Comparison of ENCODE assay signal across 21 cellular contexts in genomic region chr1:79929356-79929755, GRCh38.
"Had no signal": no experiment of that assay in that cellular context is flagged by ENCODE, and none has a peak within 500 bp of the region (broad histone marks: within the 10 kb centered on the region; RNA-seq: fewer than 3 reads in every experiment).

No MANE protein-coding gene starts in this region.

- H3K4me3 Mint-ChIP-seq: activated B cell treated with CpG ODN at 0.5 μM for 24 hours; activated CD8-positive, alpha-beta T cell treated with anti-CD3 and anti-CD28 coated beads, Interleukin-2, amount 10 ng/mL, durations not matched to agents 7 days and 5 days; activated naive CD8-positive, alpha-beta T cell; activated T-cell treated with anti-CD3 and anti-CD28 coated beads, Interleukin-2, amount 50 U/mL, for 72 hours; natural killer cell treated with Interleukin-12 subunit alpha and Interleukin-12 subunit beta and Interleukin-15 and Interleukin-18, amount 100 ng/mL, for 72 hours; T-helper 17 cell; type B pancreatic cell had no signal

- H3K9me3 ChIP-seq: right atrium auricular region had no signal

- ATAC-seq: activated CD8-positive, alpha-beta T cell treated with anti-CD3 and anti-CD28 coated beads, Interleukin-2, amount 10 ng/mL, durations not matched to agents 7 days and 5 days; activated T-cell treated with anti-CD3 and anti-CD28 coated beads, Interleukin-2, amount 50 U/mL, for 72 hours; left ventricle myocardium superior; natural killer cell treated with Interleukin-12 subunit alpha and Interleukin-12 subunit beta and Interleukin-15 and Interleukin-18, amount 100 ng/mL, for 72 hours; T-helper 17 cell had no signal

- H3K27ac ChIP-seq: right atrium auricular region had no signal

- H3K27me3 ChIP-seq: right atrium auricular region had no signal

- H3K36me3 Mint-ChIP-seq: activated naive CD8-positive, alpha-beta T cell; natural killer cell treated with Interleukin-12 subunit alpha and Interleukin-12 subunit beta and Interleukin-15 and Interleukin-18, amount 100 ng/mL, for 72 hours; type B pancreatic cell had no signal

- DNase-seq: activated B cell treated with CpG ODN at 0.5 μM for 24 hours; activated CD4-positive, alpha-beta T cell treated with anti-CD3 and anti-CD28 coated beads for 48 hours; activated CD8-positive, alpha-beta memory T cell treated with anti-CD3 and anti-CD28 coated beads, Interleukin-2, amount 50 U/mL, for 48 hours; activated CD8-positive, alpha-beta T cell treated with anti-CD3 and anti-CD28 coated beads, Interleukin-2, amount 10 ng/mL, durations not matched to agents 7 days and 5 days; activated gamma-delta T cell; activated T-cell treated with anti-CD3 and anti-CD28 coated beads, Interleukin-2, amount 50 U/mL, for 72 hours; amygdala; dermis blood vessel endothelial cell; foreskin melanocyte; kidney glomerular epithelial cell; left ventricle myocardium superior; nucleus accumbens; small intestine; stimulated activated CD4-positive, alpha-beta T cell treated with anti-CD3 and anti-CD28 coated beads, Interleukin-4, amount 100 ng/mL, for 4 hours; stimulated activated CD8-positive, alpha-beta memory T cell treated with anti-CD3 and anti-CD28 coated beads, Interleukin-4, amount 100 ng/mL, for 48 hours; stimulated activated naive CD4-positive, alpha-beta T cell treated with Interleukin-2 at 50 U/mL for 16 hours; T-helper 17 cell had no signal

- H3K4me1 ChIP-seq: right atrium auricular region had no signal

- H3K9me3 Mint-ChIP-seq: type B pancreatic cell had no signal

- H3K27me3 Mint-ChIP-seq: activated B cell treated with CpG ODN at 0.5 μM for 24 hours; activated naive CD8-positive, alpha-beta T cell; natural killer cell treated with Interleukin-12 subunit alpha and Interleukin-12 subunit beta and Interleukin-15 and Interleukin-18, amount 100 ng/mL, for 72 hours; T-helper 17 cell; type B pancreatic cell had no signal

- H3K4me1 Mint-ChIP-seq: activated B cell treated with CpG ODN at 0.5 μM for 24 hours, T-helper 17 cell had no signal

- H3K4me3 ChIP-seq: right atrium auricular region had no signal

- H3K36me3 ChIP-seq: right atrium auricular region had no signal

- H3K27ac Mint-ChIP-seq: activated B cell treated with CpG ODN at 0.5 μM for 24 hours; activated CD8-positive, alpha-beta T cell treated with anti-CD3 and anti-CD28 coated beads, Interleukin-2, amount 10 ng/mL, durations not matched to agents 7 days and 5 days; activated naive CD8-positive, alpha-beta T cell; activated T-cell treated with anti-CD3 and anti-CD28 coated beads, Interleukin-2, amount 50 U/mL, for 72 hours; natural killer cell treated with Interleukin-12 subunit alpha and Interleukin-12 subunit beta and Interleukin-15 and Interleukin-18, amount 100 ng/mL, for 72 hours; T-helper 17 cell; type B pancreatic cell had no signal
